Comparison of ENCODE assay signal across 12 cellular contexts in the genomic region with DNA sequence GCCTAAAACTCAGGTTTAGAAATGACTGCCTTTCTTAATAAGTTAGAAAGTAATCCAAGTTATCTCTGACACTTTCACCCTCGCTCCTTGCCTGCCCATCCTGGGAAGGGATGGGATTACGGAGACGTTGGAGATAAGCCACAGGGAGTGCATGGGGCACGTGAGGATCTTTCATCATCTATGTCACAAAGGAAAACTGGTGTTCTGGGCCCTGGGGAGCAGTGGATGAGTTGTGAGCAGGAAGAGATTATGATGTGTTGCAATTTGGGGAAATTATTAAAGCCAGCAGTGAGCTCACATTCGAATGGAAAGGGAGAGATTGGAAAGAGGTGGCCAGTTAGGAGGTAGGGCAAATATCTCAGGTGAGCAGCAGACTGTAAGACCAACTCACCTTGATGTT. TPM values are rescaled to one million over a fixed set of nuclear protein-coding genes. Genes with fewer than 3 reads are reported as not detected.
DNase-seq lines count a peak whose midpoint lies in the region; ATAC-seq and TF ChIP-seq lines count a peak whose summit lies in the region.
"Had no signal": no experiment of that assay in that cellular context is flagged by ENCODE, and none has a peak within 500 bp of the region (broad histone marks: within the 10 kb centered on the region; RNA-seq: fewer than 3 reads in every experiment).

No MANE protein-coding gene starts in this region.

- no peaks in the 10 kb centered on the region for H3K36me3 ChIP-seq in IMR-90 (ENCODE audit: control insufficient read depth, insufficient read depth, low read length)
- no peaks in the 10 kb centered on the region for H3K36me3 ChIP-seq in sigmoid colon

- no peak overlapping the region for H3K4ac ChIP-seq in IMR-90 (ENCODE audit: low read depth, low read length)

- H3K27me3 ChIP-seq in IMR-90 (ENCODE audit: control insufficient read depth, insufficient read depth, low read length), result no peaks in the 10 kb centered on the region
- H3K27me3 ChIP-seq in sigmoid colon, result no peaks in the 10 kb centered on the region

- in situ Hi-C loops in IMR-90 (cut with MboI; ENCODE audit: low sequenced_read_pairs), result no loop called here

- intact Hi-C loops in IMR-90 (cut with micrococcal nuclease), result no loop called here
- intact Hi-C loops in left cardiac atrium (cut with DNase I), result no loop called here
- intact Hi-C loops in sigmoid colon (cut with DNase I), result no loop called here

- no peak overlapping the region for H2BK15ac ChIP-seq in IMR-90 (ENCODE audit: low read depth, low read length)

- H2BK5ac ChIP-seq in IMR-90 (ENCODE audit: low read depth, low read length, poor library complexity, severe bottlenecking), result no peak overlapping the region

- CTCF ChIA-PET in IMR-90 (lab: Yijun Ruan, JAX), result no interaction called here

- no peak overlapping the region for H3K4me3 ChIP-seq in IMR-90 (ENCODE audit: insufficient read depth, low read depth, low read length)
- H3K4me3 ChIP-seq in cardiac fibroblast (replicated peaks in 1 of 2; ENCODE audit: low read depth in 2 of 2, low read length in 2 of 2), result no peak overlapping the region
- no peak overlapping the region for H3K4me3 ChIP-seq in sigmoid colon

- peaks cover 22% of the 10 kb centered on the region for H3K9me1 ChIP-seq in IMR-90 (ENCODE audit: insufficient read depth, low read length)

- H3K56ac ChIP-seq in IMR-90 (ENCODE audit: extremely low read depth, insufficient read depth, low read length), result no peak overlapping the region

- no peak overlapping the region for H2AK5ac ChIP-seq in IMR-90 (ENCODE audit: low read depth, low read length)

- WGBS in IMR-90 (ENCODE audit: extremely low coverage in 2 of 2, insufficient read length in 1 of 2), 2 experiments, result 33% methylated on average over 4 of the region's 5 CpGs; no CpG with 5 or more reads in 1 of the 2 experiments
- WGBS in sigmoid colon, 2 donors, result 66% methylated on average over 5 of the region's 5 CpGs

- H3K9me3 ChIP-seq in IMR-90 (ENCODE audit: control insufficient read depth, insufficient read depth, low read length), result no peaks in the 10 kb centered on the region
- H3K9me3 ChIP-seq in sigmoid colon, result no peaks in the 10 kb centered on the region

- DNase-seq in IMR-90, result peak; percentile 54
- peak; percentile 75 to 82 for DNase-seq in cardiac fibroblast (ENCODE audit: low read depth in 2 of 2)
- no peak for DNase-seq in left cardiac atrium
- peak; percentile 74 for DNase-seq in sigmoid colon
- DNase-seq in DMS 273 treated with DMSO at 0.1 percent for 48 hours (lab: John Stamatoyannopoulos, UW), result no peak
- no peak for DNase-seq in stimulated activated naive CD4-positive, alpha-beta T cell treated with Interleukin-2 at 50 U/mL for 16 hours (lab: John Stamatoyannopoulos, UW)
- no peak for DNase-seq in GM20000 (ENCODE audit: low spot score)
- DNase-seq: CD4-positive, alpha-beta memory T cell; cortex of kidney; hypothalamus; NCI-H748 treated with DMSO at 0.1 percent for 48 hours had no signal

- TF ChIP-seq CTCF in IMR-90 (conservative IDR thresholded peaks at IDR 0.05; ENCODE audit: low read depth, low read length), result no peak
- TF ChIP-seq CTCF in cardiac fibroblast (IDR thresholded peaks at IDR 0.05; ENCODE audit: low read depth, low read length), result no peak
- no peak for TF ChIP-seq CTCF in sigmoid colon (IDR thresholded peaks at IDR 0.05)
- TF ChIP-seq CTCF in GM20000 (IDR thresholded peaks at IDR 0.05; ENCODE audit: extremely low read depth, missing control alignments), result no peak

- peak overlapping the region; percentile 50 for H3K4me2 ChIP-seq in IMR-90 (ENCODE audit: low read depth, low read length)

- no peak overlapping the region for H3K27ac ChIP-seq in IMR-90 (ENCODE audit: insufficient read depth, low read length)
- H3K27ac ChIP-seq in sigmoid colon, result peak overlapping the region in 1 of 4 donors; percentile 44

- peaks cover 4% of the 10 kb centered on the region; the same call in 1 of the 2 replicates for H4K20me1 ChIP-seq in IMR-90 (ENCODE audit: insufficient read depth, low read length)

- no peak overlapping the region for H3K9ac ChIP-seq in IMR-90 (ENCODE audit: low read depth, low read length)

- peak overlapping the region; percentile 40 for H2AFZ ChIP-seq in IMR-90 (replicated peaks; ENCODE audit: low read length, poor library complexity)

- no peak for TF ChIP-seq POLR2A in IMR-90 (IDR thresholded peaks at IDR 0.05; ENCODE audit: low read depth, low read length)
- no peak for TF ChIP-seq POLR2A in sigmoid colon (IDR thresholded peaks at IDR 0.05)

- H4K8ac ChIP-seq in IMR-90 (ENCODE audit: low read depth in 2 of 2, low read length in 2 of 2), result no peak overlapping the region

- dilution Hi-C loops in IMR-90 (cut with HindIII; ENCODE audit: low sequenced_read_pairs, unreplicated experiment), result no loop called here

- H3K14ac ChIP-seq in IMR-90 (replicated peaks; ENCODE audit: low read depth, low read length), result peak overlapping the region; percentile 48; the same call in 1 of the 2 replicates

- ATAC-seq in IMR-90 (ENCODE audit: low read depth) (peak; percentile 57), left cardiac atrium (peak; percentile 29 to 53), HG03565 (IDR thresholded peaks at IDR 0.05; ENCODE audit: unreplicated experiment) (no peak)

- H3K23ac ChIP-seq in IMR-90 (ENCODE audit: low read depth, low read length), result no peak overlapping the region

- TF ChIP-seq RAD21 in IMR-90 (IDR thresholded peaks at IDR 0.05; ENCODE audit: low read length), result no peak

- H2BK120ac ChIP-seq in IMR-90 (ENCODE audit: low read depth, low read length), result no peak overlapping the region

- no peak overlapping the region for H4K91ac ChIP-seq in IMR-90 (ENCODE audit: insufficient read depth, low read depth, low read length)

- no peak for TF ChIP-seq EP300 in sigmoid colon (IDR thresholded peaks at IDR 0.05)

- no peak overlapping the region for H4K5ac ChIP-seq in IMR-90 (ENCODE audit: low read depth, low read length)

- no peak overlapping the region for H2BK20ac ChIP-seq in IMR-90 (ENCODE audit: low read depth, low read length)

- H3K18ac ChIP-seq in IMR-90 (ENCODE audit: low read depth, low read length), result no peak overlapping the region

- POLR2A ChIA-PET in IMR-90 (lab: Charles Lee; ENCODE audit: unreplicated experiment), result no interaction called here

- BruUV-seq in IMR-90 (replicated peaks; lab: Mats Ljungman, UMichigan), result no TSS peak

- 0 out of 4 replicates have a peak, but pooled peaks cover 3 to 13% of the 10 kb centered on the region in 2 experiments for H3K79me1 ChIP-seq in IMR-90 (ENCODE audit: low read depth in 1 of 2, low read length in 2 of 2)

- H3K4me1 ChIP-seq in IMR-90 (ENCODE audit: control insufficient read depth, insufficient read depth, low read length) (peaks cover 3% of the 10 kb centered on the region), sigmoid colon (peaks cover 0 to 10% (median 5%) of the 10 kb centered on the region in 4 donors)

- H2AK9ac ChIP-seq in IMR-90 (replicated peaks; ENCODE audit: low read depth, low read length, poor library complexity), result no peak overlapping the region

TF ChIP-seq in IMR-90, 13 proteins besides CTCF, POLR2A, EP300 and RAD21:
- TF ChIP-seq SMC3 (IDR thresholded peaks at IDR 0.05; ENCODE audit: low read depth, low read length) (no peak), MAZ (IDR thresholded peaks at IDR 0.05; ENCODE audit: borderline replicate concordance, low read depth, low read length) (no peak), BHLHE40 (IDR thresholded peaks at IDR 0.05; ENCODE audit: low read depth, low read length) (peak; percentile 89), CEBPB (IDR thresholded peaks at IDR 0.05; ENCODE audit: low read depth, low read length) (peak; percentile 59; the same call in 1 of the 2 replicates), MXI1 (IDR thresholded peaks at IDR 0.05; ENCODE audit: borderline replicate concordance, low read depth, low read length) (no peak), CHD1 (IDR thresholded peaks at IDR 0.05; ENCODE audit: low read depth, low read length) (no peak)
- TF ChIP-seq, protein P1, sequence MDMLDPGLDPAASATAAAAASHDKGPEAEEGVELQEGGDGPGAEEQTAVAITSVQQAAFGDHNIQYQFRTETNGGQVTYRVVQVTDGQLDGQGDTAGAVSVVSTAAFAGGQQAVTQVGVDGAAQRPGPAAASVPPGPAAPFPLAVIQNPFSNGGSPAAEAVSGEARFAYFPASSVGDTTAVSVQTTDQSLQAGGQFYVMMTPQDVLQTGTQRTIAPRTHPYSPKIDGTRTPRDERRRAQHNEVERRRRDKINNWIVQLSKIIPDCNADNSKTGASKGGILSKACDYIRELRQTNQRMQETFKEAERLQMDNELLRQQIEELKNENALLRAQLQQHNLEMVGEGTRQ (IDR thresholded peaks at IDR 0.05; ENCODE audit: low read depth, low read length), result peak; percentile 55
TF ChIP-seq in IMR-90: peak in this region for 3.

RNA-seq across cellular contexts. Expression of a gene that starts 12.8 kb away (rescaled TPM):
- total RNA-seq in IMR-90 (2012; rRNA removed) (5.3 and 5.7 TPM in 2 replicates), left cardiac atrium (10 to 100 TPM; 32.8 to 38.6 TPM), sigmoid colon (1 to 10 TPM; 5.6 to 8.6 (median 7.1) TPM)
- polyA plus RNA-seq in IMR-90 (2012; rRNA removed) (2.9 and 3.3 TPM in 2 replicates), sigmoid colon (1 to 10 TPM in 2 of 3 donors, under 1 TPM in 1; 0.23 to 4.2 (median 3.0) TPM)
- 2.4 and 2.9 TPM in 2 replicates for polyA plus RNA-seq in IMR-90 (2012; cell fraction: cytosol; rRNA removed)
- polyA plus RNA-seq in IMR-90 (2012; cell fraction: nucleus; rRNA removed; ENCODE audit: low replicate concordance), result 2.3 and 2.4 TPM in 2 replicates
- total RNA-seq: CD4-positive, alpha-beta memory T cell had no signal
- polyA plus RNA-seq: CD4-positive, alpha-beta memory T cell had no signal

Comparison
In these comparisons a context has a peak if more than half of its experiments do, and no peak if none do; other contexts are left out.
1. DNase-seq: peak in IMR-90 (single experiment), cardiac fibroblast (2 of 2) and sigmoid colon (single experiment); none in left cardiac atrium (single experiment), DMS 273 treated with DMSO at 0.1 percent for 48 hours (single experiment), stimulated activated naive CD4-positive, alpha-beta T cell treated with Interleukin-2 at 50 U/mL for 16 hours (single experiment) and GM20000 (single experiment).